ENCODE assay signal across 2 cellular contexts in genomic region chr1:228379165-228379460, GRCh38.
TF ChIP-seq lines count a peak whose summit lies in the region.

No MANE protein-coding gene starts in this region.

TF ChIP-seq in SK-N-SH, 30 proteins besides CTCF, POLR2A, EP300 and RAD21 (continued from another document):
- no peak for TF ChIP-seq REST (IDR thresholded peaks at IDR 0.05; ENCODE audit: low read depth, low read length)

TF ChIP-seq in SK-N-SH treated with all-trans-retinoic acid at 6 μM for 48 hours, 23 proteins besides CTCF, POLR2A, EP300 and RAD21 (continued from another document):
- TF ChIP-seq POU6F1 (CRISPR knock-in tag; IDR thresholded peaks at IDR 0.05; ENCODE audit: borderline replicate concordance, low read depth), result no peak
- no peak for TF ChIP-seq ISL1 (CRISPR knock-in tag; IDR thresholded peaks at IDR 0.05)
- TF ChIP-seq ZNF70 (CRISPR knock-in tag; IDR thresholded peaks at IDR 0.05), result no peak
- no peak for TF ChIP-seq CREB5 (CRISPR knock-in tag; IDR thresholded peaks at IDR 0.05; ENCODE audit: low read depth)
- no peak for TF ChIP-seq GLIS3 (CRISPR knock-in tag; IDR thresholded peaks at IDR 0.05)
